In genomic region chr19:46225558-46226004, GRCh38 we compare ENCODE assay signal across 18 cellular contexts. TPM values are rescaled to one million over a fixed set of nuclear protein-coding genes. Genes with fewer than 3 reads are reported as not detected.
A peak's percentile ranks its signal among the peaks of the same experiment; 100 is the strongest.
DNase-seq lines count a peak whose midpoint lies in the region; ATAC-seq, FAIRE-seq and TF ChIP-seq lines count a peak whose summit lies in the region.
"Had no signal": no experiment of that assay in that cellular context is flagged by ENCODE, and none has a peak within 500 bp of the region (broad histone marks: within the 10 kb centered on the region; RNA-seq: fewer than 3 reads in every experiment).

No MANE protein-coding gene starts in this region.

- DNase-seq in GM12865 (ENCODE audit: low read depth): peak; percentile 4
- peak; percentile 14 for DNase-seq in MM.1S
- peak; percentile 13 for DNase-seq in astrocyte of the cerebellum (ENCODE audit: low read depth)
- DNase-seq in keratinocyte (ENCODE audit: low read depth, low spot score): no peak
- no peak for DNase-seq in SK-N-DZ (ENCODE audit: low spot score)
- DNase-seq in ovary: no peak
- DNase-seq: mammary epithelial cell, NCI-H1092, NCI-H2171 treated with DMSO at 0.1 percent for 48 hours, nucleus accumbens had no signal

- H3K27ac ChIP-seq in MM.1S (ENCODE audit: low read length): no peak overlapping the region
- H3K27ac ChIP-seq in keratinocyte (ENCODE audit: control insufficient read depth, insufficient read depth, low read length): no peak overlapping the region
- no peak overlapping the region for H3K27ac ChIP-seq in ovary
- H3K27ac ChIP-seq: skin epidermis had no signal

- H3K4me3 ChIP-seq in GM12865 (ENCODE audit: low read depth, low read length) (no peak overlapping the region), MM.1S (ENCODE audit: low read length) (no peak overlapping the region), astrocyte of the cerebellum (ENCODE audit: low read depth, low read length) (no peak overlapping the region), keratinocyte (ENCODE audit: control insufficient read depth in 2 of 3, extremely low read depth in 1 of 3, insufficient read depth in 2 of 3, low read depth in 1 of 3, low read length in 3 of 3) (no peak overlapping the region), ovary (no peak overlapping the region)
- H3K4me3 ChIP-seq: skin epidermis had no signal

- no peak overlapping the region for H2AFZ ChIP-seq in MM.1S (ENCODE audit: low read length)
- H2AFZ ChIP-seq in keratinocyte (ENCODE audit: control insufficient read depth, low read length): no peak overlapping the region

- H3K36me3 ChIP-seq in MM.1S (replicated peaks; ENCODE audit: insufficient read depth, low read length): no peaks in the 10 kb centered on the region
- no peaks in the 10 kb centered on the region for H3K36me3 ChIP-seq in keratinocyte (ENCODE audit: control insufficient read depth in 2 of 2, extremely low read depth in 1 of 2, insufficient read depth in 2 of 2, low read length in 2 of 2)
- H3K36me3 ChIP-seq in ovary: no peaks in the 10 kb centered on the region

- H3K9me3 ChIP-seq in MM.1S (replicated peaks; ENCODE audit: insufficient read depth, low read length) (no peaks in the 10 kb centered on the region), keratinocyte (ENCODE audit: control insufficient read depth, low read depth, low read length) (no peaks in the 10 kb centered on the region), ovary (no peaks in the 10 kb centered on the region)

- ATAC-seq in GM21447 (IDR thresholded peaks at IDR 0.05; ENCODE audit: unreplicated experiment) (no peak), HG03432 (IDR thresholded peaks at IDR 0.05; ENCODE audit: unreplicated experiment) (no peak)
- ATAC-seq: activated T-cell treated with anti-CD3 and anti-CD28 coated beads, Interleukin-2, amount 50 U/mL, for 72 hours had no signal

- in situ Hi-C loops in astrocyte of the cerebellum (cut with HindIII; ENCODE audit: low sequenced_read_pairs): no loop called here

- H3K9ac ChIP-seq in MM.1S (ENCODE audit: low read length) (no peak overlapping the region), keratinocyte (ENCODE audit: control insufficient read depth, extremely low read depth, insufficient read depth, low read length) (no peak overlapping the region)

- H3K9me2 ChIP-seq in MM.1S (replicated peaks; ENCODE audit: insufficient read depth, low read length): no peaks in the 10 kb centered on the region

- H4K20me1 ChIP-seq in MM.1S (ENCODE audit: insufficient read depth, low read length) (no peaks in the 10 kb centered on the region), keratinocyte (ENCODE audit: control insufficient read depth, extremely low read depth, insufficient read depth, low read length) (peaks cover 4% of the 10 kb centered on the region)

- H3K79me2 ChIP-seq in MM.1S (ENCODE audit: low read length) (no peaks in the 10 kb centered on the region), keratinocyte (ENCODE audit: control insufficient read depth, insufficient read depth, low read length) (no peaks in the 10 kb centered on the region)

- TF ChIP-seq EP300 in ovary (IDR thresholded peaks at IDR 0.05): no peak

- H3K4me1 ChIP-seq in MM.1S (ENCODE audit: low read length) (no peaks in the 10 kb centered on the region), keratinocyte (ENCODE audit: control insufficient read depth, extremely low read depth, insufficient read depth, low read length) (peaks cover 40% of the 10 kb centered on the region), ovary (ENCODE audit: insufficient read depth) (peaks cover 11% of the 10 kb centered on the region)

- FAIRE-seq in keratinocyte (lab: Jason Lieb, UNC): peak; percentile 46
- FAIRE-seq: GM18507 had no signal

- no peaks in the 10 kb centered on the region for H3K9me1 ChIP-seq in keratinocyte (ENCODE audit: control insufficient read depth, extremely low read depth, insufficient read depth, low read length)

- H3K27me3 ChIP-seq in MM.1S (replicated peaks; ENCODE audit: insufficient read depth, low read length): peaks cover 74% of the 10 kb centered on the region
- peaks cover 58% of the 10 kb centered on the region for H3K27me3 ChIP-seq in keratinocyte (ENCODE audit: control insufficient read depth, extremely low read depth, insufficient read depth, low read length)
- H3K27me3 ChIP-seq in ovary: no peaks in the 10 kb centered on the region

- TF ChIP-seq POLR2A in ovary (IDR thresholded peaks at IDR 0.05): no peak

- intact Hi-C loops in ovary (cut with DNase I): no loop called here

- no peak overlapping the region for H3K4me2 ChIP-seq in MM.1S (ENCODE audit: low read depth, low read length)
- H3K4me2 ChIP-seq in keratinocyte (ENCODE audit: control insufficient read depth, extremely low read depth, insufficient read depth, low read depth, low read length): no peak overlapping the region

- TF ChIP-seq CTCF in GM12865 (IDR thresholded peaks at IDR 0.05; ENCODE audit: insufficient read depth, low read depth, low read length, missing control alignments): no peak
- no peak for TF ChIP-seq CTCF in MM.1S (IDR thresholded peaks at IDR 0.05; ENCODE audit: low read length)
- TF ChIP-seq CTCF in astrocyte of the cerebellum (IDR thresholded peaks at IDR 0.05; ENCODE audit: low read depth, low read length, missing control alignments): no peak
- no peak for TF ChIP-seq CTCF in keratinocyte (optimal IDR thresholded peaks at IDR 0.05 in 1 of 3, IDR thresholded peaks at IDR 0.05 in 1 of 3, conservative IDR thresholded peaks at IDR 0.05 in 1 of 3; ENCODE audit: extremely low read depth in 1 of 3, insufficient read depth in 2 of 3, low read length in 3 of 3)
- TF ChIP-seq CTCF in ovary (IDR thresholded peaks at IDR 0.05): no peak

- no peaks in the 10 kb centered on the region for H3F3A ChIP-seq in MM.1S (ENCODE audit: insufficient read depth, low read length)

- dilution Hi-C loops in keratinocyte (cut with MboI; ENCODE audit: extremely low pct_ligation_motif_present, low sequenced_read_pairs): no loop called here

- WGBS in ovary, 3 donors: 8 to 41% (median 30%) methylated on average over 5 of the region's 5 CpGs

RNA-seq across cellular contexts. Expression of gene IGFL1, which starts 4.0 kb away (rescaled TPM):
- polyA plus RNA-seq in keratinocyte (14.0 to 86.6 TPM (median 21.3 TPM) in 3 replicates), ovary (not detected)
- 176 TPM for polyA plus RNA-seq in keratinocyte (2011; ENCODE audit: low read depth)
- 43.5 and 56.0 TPM in 2 replicates for polyA plus RNA-seq in keratinocyte (2011; cell fraction: cytosol; rRNA removed)
- 37.3 and 41.1 TPM in 2 replicates for polyA plus RNA-seq in keratinocyte (2011; cell fraction: nucleus; rRNA removed)
- 17.2 and 447 TPM in 2 replicates for polyA plus RNA-seq in keratinocyte (2012; ENCODE audit: low replicate concordance)
- 11.8 to 106 TPM (median 30.7 TPM) in 3 replicates for polyA minus RNA-seq in keratinocyte
- polyA minus RNA-seq in keratinocyte (2011; cell fraction: cytosol; rRNA and poly(A)+ RNA removed): 32.8 TPM
- 16.1 and 18.7 TPM in 2 replicates for polyA minus RNA-seq in keratinocyte (2011; cell fraction: nucleus; rRNA and poly(A)+ RNA removed)
- polyA plus RNA-seq in SK-N-DZ (2014; cell fraction: cytosol; rRNA removed): not detected in 2 replicates
- polyA plus RNA-seq in SK-N-DZ (2014; cell fraction: nucleus; rRNA removed): not detected in 2 replicates
- not detected for total RNA-seq in ovary
- total RNA-seq: activated T-cell treated with anti-CD3 and anti-CD28 coated beads, Interleukin-2, amount 50 U/mL, for 72 hours; CD4-positive, CD25-positive, alpha-beta regulatory T cell; G401; subcutaneous adipose tissue had no signal
- polyA plus RNA-seq: CD4-positive, CD25-positive, alpha-beta regulatory T cell had no signal

Comparison
In these comparisons a context has a peak if more than half of its experiments do, and no peak if none do; other contexts are left out.
1. DNase-seq: peak in GM12865 (single experiment), MM.1S (single experiment) and astrocyte of the cerebellum (single experiment); none in keratinocyte (single experiment), SK-N-DZ (single experiment) and ovary (0 of 5).
2. RNA of gene IGFL1, which starts 4.0 kb away (polyA plus RNA-seq): 14.0 to 447 TPM in keratinocyte; not detected in ovary; every median in the first group is over 10 times any median in the second.